Comparison of ENCODE assay signal across 27 cellular contexts in the genomic region with DNA sequence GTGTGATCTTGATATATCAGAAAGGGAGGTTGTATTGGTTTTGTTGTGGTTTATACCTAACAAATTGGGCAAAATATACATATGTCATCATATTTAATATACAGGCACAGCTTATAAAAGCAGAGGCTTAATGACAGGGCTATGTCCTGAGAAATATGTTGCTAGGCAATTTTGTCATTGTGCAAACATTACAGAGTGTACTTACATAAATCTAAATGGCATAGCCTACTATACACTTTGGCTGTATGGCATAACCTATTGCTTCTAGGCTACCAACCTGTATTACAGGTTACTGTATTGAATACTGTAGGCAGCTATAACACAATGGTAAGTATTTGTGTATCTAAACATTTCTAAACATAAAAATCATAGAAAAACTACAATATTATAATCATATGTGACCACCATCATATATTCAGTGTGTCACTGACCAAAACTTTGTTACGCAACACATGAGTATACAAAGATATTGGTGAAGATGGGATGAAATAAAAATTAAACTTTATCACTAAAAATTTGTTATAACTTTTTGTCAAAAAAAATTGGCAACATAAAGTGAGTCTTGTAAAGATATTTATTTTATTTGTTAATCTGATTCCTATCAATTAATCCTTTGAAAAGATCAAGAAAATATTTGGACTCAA.
DNase-seq lines count a peak whose midpoint lies in the region; ATAC-seq and FAIRE-seq lines count a peak whose summit lies in the region.
"Had no signal": no experiment of that assay in that cellular context is flagged by ENCODE, and none has a peak within 500 bp of the region (broad histone marks: within the 10 kb centered on the region; RNA-seq: fewer than 3 reads in every experiment).

No MANE protein-coding gene starts in this region.

- FAIRE-seq in frontal cortex (lab: Jason Lieb, UNC), result peak; percentile 34
- FAIRE-seq: A549, HTR-8/SVneo had no signal

- ATAC-seq in GM19467 (IDR thresholded peaks at IDR 0.05; ENCODE audit: unreplicated experiment), result no peak
- ATAC-seq: A549; activated CD4-positive, alpha-beta T cell treated with anti-CD3 and anti-CD28 coated beads for 36 hours; effector memory CD8-positive, alpha-beta T cell; HCT116; left cardiac atrium; SK-N-SH treated with all-trans-retinoic acid at 6 μM for 48 hours had no signal

- DNase-seq in NCI-H2029 (lab: John Stamatoyannopoulos, UW), result peak; percentile 15
- no peak for DNase-seq in NCI-H2029 treated with DMSO at 0.1 percent for 48 hours (lab: John Stamatoyannopoulos, UW)
- peak; percentile 34 for DNase-seq in HT-29 (ENCODE audit: low spot score)
- peak; percentile 88 for DNase-seq in NCI-H69 (lab: John Stamatoyannopoulos, UW)
- DNase-seq in frontal cortex (ENCODE audit: low spot score in 2 of 2), result no peak
- no peak for DNase-seq in superior temporal gyrus (ENCODE audit: extremely low spot score)
- DNase-seq in stimulated activated CD4-positive, alpha-beta T cell treated with anti-CD3 and anti-CD28 coated beads, Interleukin-12 subunit alpha, Interleukin-12 subunit beta, amount 100 ng/mL, for 4 hours, result no peak
- DNase-seq: activated CD4-positive, alpha-beta T cell treated with anti-CD3 and anti-CD28 coated beads for 36 hours; activated CD8-positive, alpha-beta memory T cell treated with anti-CD3 and anti-CD28 coated beads for 24 hours; activated effector memory CD4-positive, alpha-beta T cell treated with Interleukin-2 at 50 U/mL for 16 hours; AML-193; aorta; CD4-positive, alpha-beta memory T cell; cortex of kidney; effector memory CD8-positive, alpha-beta T cell; foreskin fibroblast; KG1; left cardiac atrium; MM.1S; NCI-H1694; RPMI8226; stimulated activated CD4-positive, alpha-beta T cell treated with anti-CD3 and anti-CD28 coated beads, Interleukin-2, amount 100 ng/mL, for 48 hours had no signal

Comparison
In these comparisons a context has a peak if more than half of its experiments do, and no peak if none do; other contexts are left out.
1. DNase-seq: peak in NCI-H2029 (single experiment), HT-29 (single experiment) and NCI-H69 (single experiment); none in NCI-H2029 treated with DMSO at 0.1 percent for 48 hours (single experiment), frontal cortex (0 of 2), superior temporal gyrus (single experiment) and stimulated activated CD4-positive, alpha-beta T cell treated with anti-CD3 and anti-CD28 coated beads, Interleukin-12 subunit alpha, Interleukin-12 subunit beta, amount 100 ng/mL, for 4 hours (single experiment).